9 cellular contexts compared by ENCODE assay signal in genomic region chr1:45326627-45327591, GRCh38. TPM values are rescaled to one million over a fixed set of nuclear protein-coding genes. Genes with fewer than 3 reads are reported as not detected.
A peak's percentile ranks its signal among the peaks of the same experiment; 100 is the strongest.
DNase-seq lines count a peak whose midpoint lies in the region; ATAC-seq and TF ChIP-seq lines count a peak whose summit lies in the region.
"Had no signal": no experiment of that assay in that cellular context is flagged by ENCODE, and none has a peak within 500 bp of the region (broad histone marks: within the 10 kb centered on the region; RNA-seq: fewer than 3 reads in every experiment).

TSS of gene HPDL (plus strand) at chr1:45326895. CDS start at chr1:45327149, 254 bp downstream.

- H3K36me3 Mint-ChIP-seq in CD4-positive, alpha-beta T cell (ENCODE audit: low read depth) = peaks cover 21% of the 10 kb centered on the region
- H3K36me3 Mint-ChIP-seq in activated T-cell treated with anti-CD3 and anti-CD28 coated beads, Interleukin-2, amount 50 U/mL, for 24 hours (ENCODE audit: low read depth) = peaks cover 45% of the 10 kb centered on the region
- peaks cover 0 to 8% (median 3%) of the 10 kb centered on the region in 5 donors for H3K36me3 Mint-ChIP-seq in naive thymus-derived CD4-positive, alpha-beta T cell

- POLR2A ChIA-PET in CD4-positive, alpha-beta T cell (lab: Charles Lee) = interaction anchor here (0.9 to 4.9 kb wide), 4 partner anchors 13 to 359 kb away, joined by 3 to 50 read pairs (median 6); partner anchors contain the start of genes HECTD3, MUTYH, TOE1 and UROD
- POLR2A ChIA-PET in naive thymus-derived CD4-positive, alpha-beta T cell (lab: Charles Lee) = interaction anchor here (0.6 to 5.4 kb wide), 4 partner anchors 12 to 605 kb away, joined by 3 to 34 read pairs (median 4); partner anchors contain the start of genes MUTYH and TOE1

- intact Hi-C loops in CD4-positive, alpha-beta T cell (cut with DNase I, micrococcal nuclease) = no loop called here
- intact Hi-C loops in naive thymus-derived CD4-positive, alpha-beta T cell (cut with micrococcal nuclease) = loop anchor here (1.0 to 2.0 kb wide), 4 partner anchors 12 to 24 kb away; partner anchors contain the start of genes MUTYH (in 1 of the 2) and TOE1 (in 1 of the 2)

- no peaks in the 10 kb centered on the region for H4K20me1 ChIP-seq in fibroblast of lung (ENCODE audit: control insufficient read depth, extremely low read depth, insufficient read depth, low read length)

- peak within 1 kb of the TSS; percentile 85 for H2AFZ ChIP-seq in fibroblast of lung (ENCODE audit: low read length)

- H3K9me3 ChIP-seq in CD4-positive, alpha-beta T cell (ENCODE audit: control insufficient read depth, low read length) = no peaks in the 10 kb centered on the region
- H3K9me3 ChIP-seq in fibroblast of lung (ENCODE audit: control insufficient read depth, insufficient read depth, low read depth, low read length) = no peaks in the 10 kb centered on the region
- H3K9me3 ChIP-seq in naive thymus-derived CD4-positive, alpha-beta T cell (ENCODE audit: control insufficient read depth in 2 of 3, low read length in 3 of 3) = no peaks in the 10 kb centered on the region

- no peaks in the 10 kb centered on the region for H3K27me3 Mint-ChIP-seq in CD4-positive, alpha-beta T cell
- no peaks in the 10 kb centered on the region for H3K27me3 Mint-ChIP-seq in activated T-cell treated with anti-CD3 and anti-CD28 coated beads, Interleukin-2, amount 50 U/mL, for 24 hours
- H3K27me3 Mint-ChIP-seq in naive thymus-derived CD4-positive, alpha-beta T cell = no peaks in the 10 kb centered on the region

- H3K4me1 ChIP-seq in fibroblast of lung (ENCODE audit: control insufficient read depth, extremely low read depth, insufficient read depth, low read length) = peaks cover 8% of the 10 kb centered on the region
- H3K4me1 ChIP-seq in naive thymus-derived CD4-positive, alpha-beta T cell (ENCODE audit: control insufficient read depth in 2 of 2, insufficient read depth in 2 of 2, low read length in 2 of 2) = peaks cover 4 to 5% of the 10 kb centered on the region in 2 donors

- TF ChIP-seq CTCF in CD4-positive, alpha-beta T cell (IDR thresholded peaks at IDR 0.05) = no peak
- no peak for TF ChIP-seq CTCF in fibroblast of lung (conservative IDR thresholded peaks at IDR 0.05 in 1 of 2, IDR thresholded peaks at IDR 0.05 in 1 of 2; ENCODE audit: low read depth in 1 of 2, low read length in 2 of 2)

- H3K27ac ChIP-seq in CD4-positive, alpha-beta T cell (ENCODE audit: low read depth, low read length) = no peak within 1 kb of the TSS
- H3K27ac ChIP-seq in fibroblast of lung (ENCODE audit: insufficient read depth, low read length) = no peak within 1 kb of the TSS
- H3K27ac ChIP-seq in naive thymus-derived CD4-positive, alpha-beta T cell (ENCODE audit: low read depth, low read length) = peak within 1 kb of the TSS; percentile 29

- DNase-seq in CD4-positive, alpha-beta T cell = peak; percentile 18 to 60 (median 34)
- DNase-seq in NCI-H82 treated with DMSO at 0.1 percent for 48 hours (lab: John Stamatoyannopoulos, UW; ENCODE audit: unreplicated experiment) (peak; percentile 80), fibroblast of lung (ENCODE audit: low read depth in 2 of 2) (peak; percentile 53 to 54), NCI-H2227 treated with DMSO at 0.1 percent for 48 hours (lab: John Stamatoyannopoulos, UW) (no peak)
- peak; percentile 86 for DNase-seq in activated T-cell treated with anti-CD3 and anti-CD28 coated beads, Interleukin-2, amount 50 U/mL, for 24 hours
- peak in 6 of 9 donors; percentile 18 to 62 (median 34) for DNase-seq in naive thymus-derived CD4-positive, alpha-beta T cell
- peak; percentile 58 for DNase-seq in stimulated activated naive CD4-positive, alpha-beta T cell treated with Interleukin-2 at 50 U/mL for 16 hours (lab: John Stamatoyannopoulos, UW)

- H3K9me3 Mint-ChIP-seq in CD4-positive, alpha-beta T cell = no peaks in the 10 kb centered on the region
- H3K9me3 Mint-ChIP-seq in activated T-cell treated with anti-CD3 and anti-CD28 coated beads, Interleukin-2, amount 50 U/mL, for 24 hours = no peaks in the 10 kb centered on the region
- no peaks in the 10 kb centered on the region for H3K9me3 Mint-ChIP-seq in naive thymus-derived CD4-positive, alpha-beta T cell

- CTCF ChIA-PET in CD4-positive, alpha-beta T cell (lab: Charles Lee) = interaction anchor here (0.6 to 1.4 kb wide), 3 partner anchors 13 to 92 kb away, joined by 3 to 4 read pairs (median 4); partner anchors contain the start of genes MUTYH and TOE1
- CTCF ChIA-PET in naive thymus-derived CD4-positive, alpha-beta T cell (lab: Charles Lee) = interaction anchor here (1.4 kb wide), 1 partner anchor 12 kb away, joined by 3 read pairs; no protein-coding TSS in a partner anchor

- no peaks in the 10 kb centered on the region for H3K79me2 ChIP-seq in fibroblast of lung (ENCODE audit: control insufficient read depth, insufficient read depth, low read length)

- peak within 1 kb of the TSS; percentile 85 for H3K4me3 Mint-ChIP-seq in CD4-positive, alpha-beta T cell
- H3K4me3 Mint-ChIP-seq in activated T-cell treated with anti-CD3 and anti-CD28 coated beads, Interleukin-2, amount 50 U/mL, for 24 hours = peak within 1 kb of the TSS; percentile 92
- H3K4me3 Mint-ChIP-seq in naive thymus-derived CD4-positive, alpha-beta T cell = peak within 1 kb of the TSS; percentile 78 to 87 (median 83)

- peak within 1 kb of the TSS; percentile 47 to 69 (median 54) for H3K4me3 ChIP-seq in fibroblast of lung (replicated peaks in 1 of 4; ENCODE audit: control extremely low read depth in 1 of 4, insufficient read depth in 1 of 4, low read depth in 3 of 4, low read length in 4 of 4)
- H3K4me3 ChIP-seq in naive thymus-derived CD4-positive, alpha-beta T cell (ENCODE audit: low read length) = peak within 1 kb of the TSS; percentile 63

- H3K4me2 ChIP-seq in fibroblast of lung (ENCODE audit: extremely low read depth, insufficient read depth, low read length) = peak within 1 kb of the TSS; percentile 85

- peak; percentile 87 for ATAC-seq in CD4-positive, alpha-beta T cell (ENCODE audit: poor library complexity)
- ATAC-seq in GM21381 (IDR thresholded peaks at IDR 0.05; ENCODE audit: unreplicated experiment) = peak; percentile 60
- ATAC-seq in naive thymus-derived CD4-positive, alpha-beta T cell = peak; percentile 83

- peak within 1 kb of the TSS; percentile 55 for H3K9ac ChIP-seq in fibroblast of lung (ENCODE audit: insufficient read depth, low read length)

- H3K27ac Mint-ChIP-seq in CD4-positive, alpha-beta T cell = no peak within 1 kb of the TSS
- H3K27ac Mint-ChIP-seq in activated T-cell treated with anti-CD3 and anti-CD28 coated beads, Interleukin-2, amount 50 U/mL, for 24 hours = peak within 1 kb of the TSS; percentile 90
- peak within 1 kb of the TSS in 6 of 9 donors; percentile 32 to 73 (median 59) for H3K27ac Mint-ChIP-seq in naive thymus-derived CD4-positive, alpha-beta T cell

- H3K4me1 Mint-ChIP-seq in CD4-positive, alpha-beta T cell (ENCODE audit: low read depth) = peaks cover 7% of the 10 kb centered on the region
- peaks cover 30% of the 10 kb centered on the region for H3K4me1 Mint-ChIP-seq in activated T-cell treated with anti-CD3 and anti-CD28 coated beads, Interleukin-2, amount 50 U/mL, for 24 hours (ENCODE audit: low read depth)
- peaks cover 0 to 14% (median 5%) of the 10 kb centered on the region in 7 donors for H3K4me1 Mint-ChIP-seq in naive thymus-derived CD4-positive, alpha-beta T cell

- peaks cover 2% of the 10 kb centered on the region for H3K36me3 ChIP-seq in fibroblast of lung (ENCODE audit: control insufficient read depth, insufficient read depth, low read length)
- H3K36me3 ChIP-seq in naive thymus-derived CD4-positive, alpha-beta T cell (ENCODE audit: control insufficient read depth in 2 of 3, insufficient read depth in 3 of 3, low read length in 3 of 3) = peaks cover 0 to 16% (median 0%) of the 10 kb centered on the region in 3 experiments

- H3K27me3 ChIP-seq in CD4-positive, alpha-beta T cell (ENCODE audit: control insufficient read depth, insufficient read depth, low read length) = no peaks in the 10 kb centered on the region
- H3K27me3 ChIP-seq in fibroblast of lung (ENCODE audit: control insufficient read depth, insufficient read depth, low read length) = no peaks in the 10 kb centered on the region
- no peaks in the 10 kb centered on the region for H3K27me3 ChIP-seq in naive thymus-derived CD4-positive, alpha-beta T cell (ENCODE audit: control insufficient read depth in 2 of 2, insufficient read depth in 2 of 2, low read length in 2 of 2)

RNA-seq across cellular contexts. Expression of gene HPDL, which starts in this region (rescaled TPM):
- not detected for total RNA-seq in CD4-positive, alpha-beta T cell
- 0.17 and 0.26 TPM in 2 replicates for total RNA-seq in fibroblast of lung
- polyA plus RNA-seq in fibroblast of lung = 0.17 and 0.30 TPM in 2 replicates
- 0.41 and 0.69 TPM in 2 replicates for polyA plus RNA-seq in fibroblast of lung (2012)
- polyA minus RNA-seq in fibroblast of lung (ENCODE audit: low replicate concordance) = not detected in 2 replicates
- 1 to 10 TPM in 1 of 5 experiments, under 1 TPM in 4; 0.32 to 6.7 (median 0.68) TPM for total RNA-seq in naive thymus-derived CD4-positive, alpha-beta T cell
- polyA plus RNA-seq in naive thymus-derived CD4-positive, alpha-beta T cell = 1 to 10 TPM in 1 of 2 donors, under 1 TPM in 1; 0.69 to 1.0 TPM
- total RNA-seq: HT1080 had no signal

Comparison
In these comparisons a context has a peak if more than half of its experiments do, and no peak if none do; other contexts are left out.
1. Peak in DNase-seq and ATAC-seq in CD4-positive, alpha-beta T cell; RNA of the gene not detected or under 1 TPM.
2. Peak in DNase-seq, H3K4me3 ChIP-seq, H3K9ac ChIP-seq and H3K4me2 ChIP-seq in fibroblast of lung; RNA of the gene not detected or under 1 TPM.
3. intact Hi-C loops: an anchor here in naive thymus-derived CD4-positive, alpha-beta T cell (1.0 to 2.0 kb wide); none called in CD4-positive, alpha-beta T cell.